ENCODE assay signal across 14 cellular contexts in the genomic region with DNA sequence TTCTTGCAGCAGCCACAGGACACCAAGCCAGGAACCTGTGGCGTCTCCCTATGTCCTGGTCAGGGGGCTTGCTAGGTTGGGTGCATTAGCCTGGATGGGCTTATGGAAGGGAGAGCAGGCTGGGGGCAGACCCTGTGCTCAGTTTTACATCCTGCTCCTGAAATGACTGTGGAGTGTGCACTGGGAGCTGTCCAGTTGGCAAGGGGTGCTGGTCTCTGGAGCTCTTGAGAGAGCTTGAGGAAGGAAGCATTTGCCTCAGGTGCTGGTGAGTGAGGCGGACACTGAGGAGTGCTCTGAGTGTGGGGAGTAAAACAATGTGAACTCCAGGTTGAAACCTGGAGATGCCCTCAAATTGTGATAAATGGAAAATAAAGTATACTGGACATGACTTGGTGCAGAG. TPM values are rescaled to one million over a fixed set of nuclear protein-coding genes. Genes with fewer than 3 reads are reported as not detected.
DNase-seq lines count a peak whose midpoint lies in the region; ATAC-seq and TF ChIP-seq lines count a peak whose summit lies in the region.
"Had no signal": no experiment of that assay in that cellular context is flagged by ENCODE, and none has a peak within 500 bp of the region (broad histone marks: within the 10 kb centered on the region; RNA-seq: fewer than 3 reads in every experiment).

No MANE protein-coding gene starts in this region.

- POLR2A ChIA-PET in PC-3 (lab: Charles Lee; ENCODE audit: unreplicated experiment) = no interaction called here
- POLR2A ChIA-PET in naive thymus-derived CD8-positive, alpha-beta T cell (lab: Charles Lee) = no interaction called here

- no peaks in the 10 kb centered on the region for H3K9me2 ChIP-seq in GM23248 (ENCODE audit: insufficient read depth)
- no peaks in the 10 kb centered on the region for H3K9me2 ChIP-seq in PC-3 (replicated peaks; ENCODE audit: low read length)

- ATAC-seq in PC-3 (peak; percentile 67), GM19395 (IDR thresholded peaks at IDR 0.05; ENCODE audit: unreplicated experiment) (no peak)
- no peak for ATAC-seq in naive thymus-derived CD8-positive, alpha-beta T cell

- BruUV-seq in PC-3 (replicated peaks; lab: Mats Ljungman, UMichigan) = no TSS peak

- H3K27ac Mint-ChIP-seq in endodermal cell = no peak overlapping the region
- no peak overlapping the region for H3K27ac Mint-ChIP-seq in naive thymus-derived CD8-positive, alpha-beta T cell

- no peak overlapping the region for H3K4me2 ChIP-seq in GM23248 (ENCODE audit: unreplicated experiment)
- H3K4me2 ChIP-seq in PC-3 (ENCODE audit: low read length) = no peak overlapping the region
- H3K4me2 ChIP-seq: KMS-11 had no signal

- peaks cover 10% of the 10 kb centered on the region for H3K27me3 Mint-ChIP-seq in endodermal cell (ENCODE audit: insufficient read depth)
- H3K27me3 Mint-ChIP-seq in naive thymus-derived CD8-positive, alpha-beta T cell = peaks cover 16 to 31% (median 22%) of the 10 kb centered on the region in 5 donors

- no peak overlapping the region for H2AFZ ChIP-seq in GM23248
- no peak overlapping the region for H2AFZ ChIP-seq in PC-3 (ENCODE audit: low read length)

- no peaks in the 10 kb centered on the region for H3K4me1 Mint-ChIP-seq in endodermal cell
- H3K4me1 Mint-ChIP-seq in naive thymus-derived CD8-positive, alpha-beta T cell = no peaks in the 10 kb centered on the region

- in situ Hi-C loops in GM23248 (cut with MboI) = no loop called here

- H3K9ac ChIP-seq in GM23248 = no peak overlapping the region
- no peak overlapping the region for H3K9ac ChIP-seq in PC-3 (ENCODE audit: low read length)
- H3K9ac ChIP-seq in endodermal cell (ENCODE audit: extremely low read depth, low read length, poor library complexity, severe bottlenecking) = no peak overlapping the region
- H3K9ac ChIP-seq: KMS-11 had no signal

- H3K36me3 ChIP-seq in GM23248 (ENCODE audit: low read depth) (no peaks in the 10 kb centered on the region), PC-3 (ENCODE audit: low read depth, low read length) (no peaks in the 10 kb centered on the region), endodermal cell (ENCODE audit: control insufficient read depth, insufficient read depth, low read length) (no peaks in the 10 kb centered on the region), left ventricle myocardium inferior (no peaks in the 10 kb centered on the region)
- H3K36me3 ChIP-seq: heart left ventricle had no signal

- H3K9me3 Mint-ChIP-seq in endodermal cell = peaks cover 3% of the 10 kb centered on the region
- H3K9me3 Mint-ChIP-seq in naive thymus-derived CD8-positive, alpha-beta T cell = peaks cover 0 to 2% (median 0%) of the 10 kb centered on the region in 9 donors

- no peaks in the 10 kb centered on the region for H3K4me1 ChIP-seq in GM23248 (ENCODE audit: insufficient read depth)
- no peaks in the 10 kb centered on the region for H3K4me1 ChIP-seq in PC-3 (ENCODE audit: insufficient read depth, low read length)
- H3K4me1 ChIP-seq in endodermal cell (ENCODE audit: control insufficient read depth, insufficient read depth, low read length) = no peaks in the 10 kb centered on the region
- no peaks in the 10 kb centered on the region for H3K4me1 ChIP-seq in left ventricle myocardium inferior
- H3K4me1 ChIP-seq: heart left ventricle had no signal

- no peaks in the 10 kb centered on the region for H3K79me2 ChIP-seq in GM23248 (ENCODE audit: insufficient read depth)
- no peaks in the 10 kb centered on the region for H3K79me2 ChIP-seq in PC-3 (ENCODE audit: low read length)

- intact Hi-C loops in PC-3 (cut with micrococcal nuclease) (no loop called here), left ventricle myocardium inferior (cut with micrococcal nuclease) (no loop called here)

- CTCF ChIA-PET in PC-3 (lab: Charles Lee) = no interaction called here

- no peak overlapping the region for H3K4me3 Mint-ChIP-seq in endodermal cell
- no peak overlapping the region for H3K4me3 Mint-ChIP-seq in naive thymus-derived CD8-positive, alpha-beta T cell

- 31% methylated on average over 2 of the region's 2 CpGs for WGBS in GM23248 (ENCODE audit: low coverage in 1 of 2, low lambda C conversion rate in 2 of 2, missing lambda C conversion rate in 2 of 2), 2 experiments
- WGBS in endodermal cell (ENCODE audit: insufficient coverage in 1 of 2, insufficient read length in 1 of 2), 2 experiments = 80 to 85% methylated on average over 2 of the region's 2 CpGs

- H3K4me3 ChIP-seq in GM23248 = no peak overlapping the region
- H3K4me3 ChIP-seq in PC-3 (ENCODE audit: low read length) = no peak overlapping the region
- no peak overlapping the region for H3K4me3 ChIP-seq in endodermal cell (ENCODE audit: low read length)
- H3K4me3 ChIP-seq in left ventricle myocardium inferior = no peak overlapping the region
- H3K4me3 ChIP-seq: heart left ventricle had no signal

- no peaks in the 10 kb centered on the region for H4K20me1 ChIP-seq in GM23248 (ENCODE audit: insufficient read depth)
- no peaks in the 10 kb centered on the region for H4K20me1 ChIP-seq in PC-3 (ENCODE audit: low read length)

- H3K9me3 ChIP-seq in GM23248 (ENCODE audit: low read depth) (no peaks in the 10 kb centered on the region), PC-3 (ENCODE audit: low read length) (no peaks in the 10 kb centered on the region), endodermal cell (ENCODE audit: control insufficient read depth, low read length) (no peaks in the 10 kb centered on the region), left ventricle myocardium inferior (replicated peaks) (no peaks in the 10 kb centered on the region)
- H3K9me3 ChIP-seq: heart left ventricle had no signal

- no peak for TF ChIP-seq CTCF in PC-3 (conservative IDR thresholded peaks at IDR 0.05; ENCODE audit: low read depth, low read length)
- TF ChIP-seq CTCF in endodermal cell (conservative IDR thresholded peaks at IDR 0.05) = no peak
- TF ChIP-seq CTCF in left ventricle myocardium inferior (IDR thresholded peaks at IDR 0.05; ENCODE audit: borderline replicate concordance) = no peak

- H3K27me3 ChIP-seq in GM23248 (replicated peaks; ENCODE audit: insufficient read depth) = peaks cover 3% of the 10 kb centered on the region
- peaks cover 30% of the 10 kb centered on the region for H3K27me3 ChIP-seq in PC-3 (ENCODE audit: low read length)
- H3K27me3 ChIP-seq in endodermal cell (ENCODE audit: control insufficient read depth, insufficient read depth, low read length, poor library complexity, severe bottlenecking) = no peaks in the 10 kb centered on the region
- peaks cover 51% of the 10 kb centered on the region for H3K27me3 ChIP-seq in left ventricle myocardium inferior (ENCODE audit: low read depth)

- H3K27ac ChIP-seq in GM23248 (no peak overlapping the region), PC-3 (ENCODE audit: low read length) (no peak overlapping the region), endodermal cell (ENCODE audit: low read depth, low read length) (no peak overlapping the region), left ventricle myocardium inferior (replicated peaks) (no peak overlapping the region)
- H3K27ac ChIP-seq: heart left ventricle, KMS-11 had no signal

- H3F3A ChIP-seq in GM23248 (ENCODE audit: insufficient read depth) (no peaks in the 10 kb centered on the region), PC-3 (ENCODE audit: low read length, unreplicated experiment) (no peaks in the 10 kb centered on the region)

- DNase-seq in GM23248 (peak; percentile 44), PC-3 (peak; percentile 59), endodermal cell (peak; percentile 83), myocyte (ENCODE audit: low read depth) (peak; percentile 57), left ventricle myocardium inferior (no peak)
- DNase-seq in activated effector memory CD4-positive, alpha-beta T cell treated with anti-CD3 and anti-CD28 coated beads, Interleukin-2, amount 50 U/mL, for 16 hours = no peak
- no peak for DNase-seq in naive thymus-derived CD8-positive, alpha-beta T cell
- DNase-seq: amygdala; heart left ventricle; NK-92 treated with Interleukin-12 subunit alpha and Interleukin-12 subunit beta, amount 100 ng/mL, for 24 hours had no signal

- H3K36me3 Mint-ChIP-seq in endodermal cell (ENCODE audit: low read depth) = no peaks in the 10 kb centered on the region
- H3K36me3 Mint-ChIP-seq in naive thymus-derived CD8-positive, alpha-beta T cell = no peaks in the 10 kb centered on the region

RNA-seq across cellular contexts. Expression of a gene that starts 3.4 kb away (rescaled TPM):
- not detected in 2 replicates for total RNA-seq in GM23248 (2014; rRNA removed; shearing (Covaris generic))
- polyA plus RNA-seq in GM23248 (2016; fragmentation: Nextera tagmentation; extraction: Ambion mirVana) = not detected in 2 replicates
- total RNA-seq in PC-3 (2014; rRNA removed) = not detected in 2 replicates
- not detected for total RNA-seq in endodermal cell
- polyA plus RNA-seq in endodermal cell (2013, experiment 1 of 2) = not detected
- not detected for polyA plus RNA-seq in endodermal cell (2013, experiment 2 of 2)
- not detected in 2 replicates for total RNA-seq in myocyte
- not detected for polyA plus RNA-seq in myocyte (2012)
- total RNA-seq in naive thymus-derived CD8-positive, alpha-beta T cell = not detected
- not detected for polyA plus RNA-seq in naive thymus-derived CD8-positive, alpha-beta T cell
- not detected for total RNA-seq in left ventricle myocardium inferior
- total RNA-seq: Daoy, heart left ventricle, osteocyte had no signal
- polyA plus RNA-seq: heart left ventricle had no signal

RNA-seq across cellular contexts. Expression of a gene that starts 25.5 kb away (rescaled TPM):
- total RNA-seq in GM23248 (2014; rRNA removed; shearing (Covaris generic)) = not detected in 2 replicates
- not detected in 2 replicates for polyA plus RNA-seq in GM23248 (2016; fragmentation: Nextera tagmentation; extraction: Ambion mirVana)
- total RNA-seq in PC-3 (2014; rRNA removed) = not detected in 2 replicates
- not detected for total RNA-seq in endodermal cell
- polyA plus RNA-seq in endodermal cell (2013, experiment 1 of 2) = not detected
- not detected for polyA plus RNA-seq in endodermal cell (2013, experiment 2 of 2)
- not detected in 2 replicates for total RNA-seq in myocyte
- not detected for polyA plus RNA-seq in myocyte (2012)
- not detected for total RNA-seq in naive thymus-derived CD8-positive, alpha-beta T cell
- polyA plus RNA-seq in naive thymus-derived CD8-positive, alpha-beta T cell = not detected
- total RNA-seq in left ventricle myocardium inferior = not detected
- total RNA-seq: Daoy, heart left ventricle, osteocyte had no signal
- polyA plus RNA-seq: heart left ventricle had no signal

RNA-seq across cellular contexts. Expression of a gene that starts 41.7 kb away (rescaled TPM):
- total RNA-seq in GM23248 (2014; rRNA removed; shearing (Covaris generic)) = 0.43 TPM in 1 of 2 replicates, not detected in the other
- 0.59 and 1.2 TPM in 2 replicates for polyA plus RNA-seq in GM23248 (2016; fragmentation: Nextera tagmentation; extraction: Ambion mirVana)
- 26.6 and 49.8 TPM in 2 replicates for total RNA-seq in PC-3 (2014; rRNA removed)
- 10 to 100 TPM; 39.8 to 61.8 TPM for total RNA-seq in endodermal cell
- polyA plus RNA-seq in endodermal cell (2013, experiment 1 of 2) = 43.0 TPM
- 38.4 TPM for polyA plus RNA-seq in endodermal cell (2013, experiment 2 of 2)
- 0.10 TPM in 1 of 2 replicates, not detected in the other for total RNA-seq in myocyte
- 0.78 TPM for polyA plus RNA-seq in myocyte (2012)
- 1 to 10 TPM; 2.8 to 7.5 TPM for total RNA-seq in naive thymus-derived CD8-positive, alpha-beta T cell
- 10 to 100 TPM in 1 of 3 donors, 1 to 10 TPM in 2; 5.1 to 13.3 (median 6.0) TPM for polyA plus RNA-seq in naive thymus-derived CD8-positive, alpha-beta T cell
- 4.6 TPM for total RNA-seq in left ventricle myocardium inferior

RNA-seq across cellular contexts. Expression of a gene that starts 53.5 kb away (rescaled TPM):
- total RNA-seq in GM23248 (2014; rRNA removed; shearing (Covaris generic)) = not detected in 2 replicates
- polyA plus RNA-seq in GM23248 (2016; fragmentation: Nextera tagmentation; extraction: Ambion mirVana) = not detected in 2 replicates
- total RNA-seq in PC-3 (2014; rRNA removed) = not detected in 2 replicates
- not detected for total RNA-seq in endodermal cell
- not detected for polyA plus RNA-seq in endodermal cell (2013, experiment 1 of 2)
- not detected for polyA plus RNA-seq in endodermal cell (2013, experiment 2 of 2)
- not detected in 2 replicates for total RNA-seq in myocyte
- not detected for polyA plus RNA-seq in myocyte (2012)
- total RNA-seq in naive thymus-derived CD8-positive, alpha-beta T cell = not detected
- polyA plus RNA-seq in naive thymus-derived CD8-positive, alpha-beta T cell = not detected
- total RNA-seq in left ventricle myocardium inferior = 1.6 TPM
- total RNA-seq: Daoy, osteocyte had no signal

Comparison
In these comparisons a context has a peak if more than half of its experiments do, and no peak if none do; other contexts are left out.
1. DNase-seq: peak in GM23248 (single experiment), PC-3 (single experiment), endodermal cell (single experiment) and myocyte (single experiment); none in activated effector memory CD4-positive, alpha-beta T cell treated with anti-CD3 and anti-CD28 coated beads, Interleukin-2, amount 50 U/mL, for 16 hours (single experiment), naive thymus-derived CD8-positive, alpha-beta T cell (0 of 10) and left ventricle myocardium inferior (single experiment).